Comparison of ENCODE assay signal across 16 cellular contexts in the genomic region with DNA sequence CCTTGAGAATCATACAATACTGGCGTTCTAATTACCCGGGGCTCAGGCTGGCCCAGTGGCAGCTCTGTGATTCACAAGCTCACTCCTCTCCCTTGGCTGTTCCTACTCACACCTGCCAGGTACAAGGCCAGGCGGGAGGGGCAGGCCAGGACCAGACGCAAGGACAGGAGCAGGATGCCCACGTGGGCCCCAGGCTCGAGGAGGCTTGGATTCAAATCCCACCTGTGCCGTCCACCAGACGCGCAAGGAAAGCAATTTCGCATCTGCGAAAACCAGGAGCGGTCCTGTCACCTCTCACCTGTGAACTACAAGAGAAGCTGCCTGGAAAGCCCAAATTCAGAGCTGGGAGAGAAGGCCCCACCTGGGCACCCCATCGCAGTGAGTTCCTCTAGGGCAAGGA.
DNase-seq lines count a peak whose midpoint lies in the region; ATAC-seq lines count a peak whose summit lies in the region.
"Had no signal": no experiment of that assay in that cellular context is flagged by ENCODE, and none has a peak within 500 bp of the region (broad histone marks: within the 10 kb centered on the region; RNA-seq: fewer than 3 reads in every experiment).

No MANE protein-coding gene starts in this region.

- H3K4me3 Mint-ChIP-seq in T-helper 2 cell treated with Interferon-gamma antibody and Interleukin-4, amounts not matched to agents 5 μg/mL and 100 μg/mL, for 36 hours: no peak overlapping the region
- peak overlapping the region; percentile 42 for H3K4me3 Mint-ChIP-seq in activated naive CD4-positive, alpha-beta T cell treated with anti-CD3 and anti-CD28 coated beads, Interleukin-2, amount 50 U/mL, for 24 hours
- no peak overlapping the region for H3K4me3 Mint-ChIP-seq in activated naive CD8-positive, alpha-beta T cell
- H3K4me3 Mint-ChIP-seq in stimulated activated effector memory CD8-positive, alpha-beta T cell treated with anti-CD3 and anti-CD28 coated beads, Interleukin-12 subunit alpha, Interleukin-12 subunit beta, amount 100 ng/mL, for 72 hours: no peak overlapping the region

- H3K27me3 Mint-ChIP-seq in T-helper 2 cell treated with Interferon-gamma antibody and Interleukin-4, amounts not matched to agents 5 μg/mL and 100 μg/mL, for 36 hours (ENCODE audit: low read depth): no peaks in the 10 kb centered on the region
- H3K27me3 Mint-ChIP-seq in activated naive CD4-positive, alpha-beta T cell treated with anti-CD3 and anti-CD28 coated beads, Interleukin-2, amount 50 U/mL, for 24 hours: no peaks in the 10 kb centered on the region
- no peaks in the 10 kb centered on the region for H3K27me3 Mint-ChIP-seq in activated naive CD8-positive, alpha-beta T cell

- peaks cover 64% of the 10 kb centered on the region for H3K36me3 Mint-ChIP-seq in T-helper 2 cell treated with Interferon-gamma antibody and Interleukin-4, amounts not matched to agents 5 μg/mL and 100 μg/mL, for 36 hours (ENCODE audit: low read depth)
- H3K36me3 Mint-ChIP-seq in activated naive CD4-positive, alpha-beta T cell treated with anti-CD3 and anti-CD28 coated beads, Interleukin-2, amount 50 U/mL, for 24 hours: peaks cover 15% of the 10 kb centered on the region
- H3K36me3 Mint-ChIP-seq in activated naive CD8-positive, alpha-beta T cell: no peaks in the 10 kb centered on the region
- peaks cover 86% of the 10 kb centered on the region for H3K36me3 Mint-ChIP-seq in stimulated activated effector memory CD8-positive, alpha-beta T cell treated with anti-CD3 and anti-CD28 coated beads, Interleukin-12 subunit alpha, Interleukin-12 subunit beta, amount 100 ng/mL, for 72 hours

- no peak for ATAC-seq in stimulated activated effector memory CD8-positive, alpha-beta T cell treated with anti-CD3 and anti-CD28 coated beads, Interleukin-12 subunit alpha, Interleukin-12 subunit beta, amount 100 ng/mL, for 72 hours
- ATAC-seq: K562, PC-3 had no signal

- no peaks in the 10 kb centered on the region for H3K9me3 Mint-ChIP-seq in T-helper 2 cell treated with Interferon-gamma antibody and Interleukin-4, amounts not matched to agents 5 μg/mL and 100 μg/mL, for 36 hours
- H3K9me3 Mint-ChIP-seq in activated naive CD4-positive, alpha-beta T cell treated with anti-CD3 and anti-CD28 coated beads, Interleukin-2, amount 50 U/mL, for 24 hours: no peaks in the 10 kb centered on the region
- H3K9me3 Mint-ChIP-seq in activated naive CD8-positive, alpha-beta T cell (ENCODE audit: low read depth): no peaks in the 10 kb centered on the region
- H3K9me3 Mint-ChIP-seq in stimulated activated effector memory CD8-positive, alpha-beta T cell treated with anti-CD3 and anti-CD28 coated beads, Interleukin-12 subunit alpha, Interleukin-12 subunit beta, amount 100 ng/mL, for 72 hours: no peaks in the 10 kb centered on the region

- H3K4me1 Mint-ChIP-seq in T-helper 2 cell treated with Interferon-gamma antibody and Interleukin-4, amounts not matched to agents 5 μg/mL and 100 μg/mL, for 36 hours (ENCODE audit: low read depth): peaks cover 73% of the 10 kb centered on the region
- H3K4me1 Mint-ChIP-seq in activated naive CD4-positive, alpha-beta T cell treated with anti-CD3 and anti-CD28 coated beads, Interleukin-2, amount 50 U/mL, for 24 hours: peaks cover 93% of the 10 kb centered on the region
- H3K4me1 Mint-ChIP-seq in activated naive CD8-positive, alpha-beta T cell (ENCODE audit: low read depth): peaks cover 87% of the 10 kb centered on the region
- peaks cover 94% of the 10 kb centered on the region for H3K4me1 Mint-ChIP-seq in stimulated activated effector memory CD8-positive, alpha-beta T cell treated with anti-CD3 and anti-CD28 coated beads, Interleukin-12 subunit alpha, Interleukin-12 subunit beta, amount 100 ng/mL, for 72 hours

- no peak for DNase-seq in T-helper 2 cell treated with Interferon-gamma antibody and Interleukin-4, amounts not matched to agents 5 μg/mL and 100 μg/mL, for 36 hours (ENCODE audit: low spot score)
- no peak for DNase-seq in T-helper 2 cell
- DNase-seq in activated naive CD4-positive, alpha-beta T cell treated with anti-CD3 and anti-CD28 coated beads, Interleukin-2, amount 50 U/mL, for 16 hours: no peak
- no peak for DNase-seq in stimulated activated effector memory CD8-positive, alpha-beta T cell treated with anti-CD3 and anti-CD28 coated beads, Interleukin-12 subunit alpha, Interleukin-12 subunit beta, amount 100 ng/mL, for 72 hours (ENCODE audit: low spot score in 2 of 2)
- DNase-seq in Kasumi-1 (lab: John Stamatoyannopoulos, UW): no peak
- no peak for DNase-seq in NCI-H524 (lab: John Stamatoyannopoulos, UW)
- DNase-seq: 8988T, Calu3, H7, NCI-H1092, NCI-H1694, NCI-H2107, PC-3 had no signal

- H3K27ac Mint-ChIP-seq in T-helper 2 cell treated with Interferon-gamma antibody and Interleukin-4, amounts not matched to agents 5 μg/mL and 100 μg/mL, for 36 hours: peak overlapping the region; percentile 60
- peak overlapping the region; percentile 100 for H3K27ac Mint-ChIP-seq in activated naive CD4-positive, alpha-beta T cell treated with anti-CD3 and anti-CD28 coated beads, Interleukin-2, amount 50 U/mL, for 24 hours
- peak overlapping the region; percentile 92 for H3K27ac Mint-ChIP-seq in activated naive CD8-positive, alpha-beta T cell
- peak overlapping the region; percentile 60 for H3K27ac Mint-ChIP-seq in stimulated activated effector memory CD8-positive, alpha-beta T cell treated with anti-CD3 and anti-CD28 coated beads, Interleukin-12 subunit alpha, Interleukin-12 subunit beta, amount 100 ng/mL, for 72 hours
